ENCODE assay signal across 8 cellular contexts in the genomic region with DNA sequence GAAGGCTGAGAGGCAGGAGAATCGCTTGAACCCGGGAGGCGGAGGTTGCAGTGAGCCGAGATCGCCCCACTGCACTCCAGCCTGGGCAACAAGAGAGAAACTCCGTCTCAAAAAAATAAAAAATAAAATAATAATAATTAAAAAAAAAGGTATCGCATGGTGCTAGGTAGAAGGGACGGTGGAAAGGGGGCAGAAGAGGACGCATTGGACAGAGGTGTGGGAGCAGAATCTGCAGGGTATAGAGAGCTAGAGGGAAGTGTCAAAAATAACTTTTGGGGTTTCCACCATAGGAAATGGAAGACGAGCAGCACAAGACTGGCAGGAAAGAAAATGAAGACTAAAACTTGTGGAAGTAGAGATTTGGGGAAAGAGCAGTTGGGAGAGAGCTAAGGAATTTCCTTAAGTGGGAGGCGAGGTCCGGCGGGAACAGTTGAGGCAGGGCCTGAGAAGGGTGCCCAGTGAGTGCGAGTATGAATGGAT. TPM values are rescaled to one million over a fixed set of nuclear protein-coding genes. Genes with fewer than 3 reads are reported as not detected.
DNase-seq lines count a peak whose midpoint lies in the region; ATAC-seq, FAIRE-seq and TF ChIP-seq lines count a peak whose summit lies in the region.

No MANE protein-coding gene starts in this region.

- peaks cover 3% of the 10 kb centered on the region in 2 donors for H3K36me3 Mint-ChIP-seq in activated T-cell treated with anti-CD3 and anti-CD28 coated beads, Interleukin-2, amount 50 U/mL, for 72 hours (ENCODE audit: insufficient read depth in 2 of 2)

- H3K9me1 ChIP-seq in keratinocyte (ENCODE audit: control insufficient read depth, extremely low read depth, insufficient read depth, low read length), result no peaks in the 10 kb centered on the region

- ATAC-seq in activated T-cell treated with anti-CD3 and anti-CD28 coated beads, Interleukin-2, amount 50 U/mL, for 72 hours (replicated peaks in 1 of 2), result no peak
- ATAC-seq in GM21825 (IDR thresholded peaks at IDR 0.05; ENCODE audit: unreplicated experiment), result no peak

- no peaks in the 10 kb centered on the region for H3K36me3 ChIP-seq in keratinocyte (ENCODE audit: control insufficient read depth in 2 of 2, extremely low read depth in 1 of 2, insufficient read depth in 2 of 2, low read length in 2 of 2)
- H3K36me3 ChIP-seq in testis (ENCODE audit: low read depth, missing control alignments), result no peaks in the 10 kb centered on the region

- peak overlapping the region; percentile 71 for H3K27ac ChIP-seq in adipose tissue (ENCODE audit: low read depth, low read length)
- H3K27ac ChIP-seq in keratinocyte (ENCODE audit: control insufficient read depth, insufficient read depth, low read length), result peak overlapping the region; percentile 87
- H3K27ac ChIP-seq in testis, result peak overlapping the region in 1 of 2 donors; percentile 95

- H3K79me2 ChIP-seq in keratinocyte (ENCODE audit: control insufficient read depth, insufficient read depth, low read length), result peaks cover 43% of the 10 kb centered on the region

- dilution Hi-C loops in keratinocyte (cut with MboI; ENCODE audit: extremely low pct_ligation_motif_present, low sequenced_read_pairs), result no loop called here

- peak overlapping the region; percentile 94 for H3K9ac ChIP-seq in keratinocyte (ENCODE audit: control insufficient read depth, extremely low read depth, insufficient read depth, low read length)

- peak overlapping the region; percentile 83 to 92 for H3K4me3 Mint-ChIP-seq in activated T-cell treated with anti-CD3 and anti-CD28 coated beads, Interleukin-2, amount 50 U/mL, for 72 hours

- no peak for TF ChIP-seq POLR2A in testis (IDR thresholded peaks at IDR 0.05)

- intact Hi-C loops in testis (cut with DNase I; ENCODE audit: low total_unique reads), result no loop called here

- no peak for DNase-seq in activated T-cell treated with anti-CD3 and anti-CD28 coated beads, Interleukin-2, amount 50 U/mL, for 72 hours
- no peak for DNase-seq in activated T-cell treated with anti-CD3 and anti-CD28 coated beads, Interleukin-2, amount 50 U/mL, for 48 hours
- DNase-seq in keratinocyte (ENCODE audit: low read depth, low spot score) (no peak), testis (no peak), KBM-7 (no peak), iPS-NIHi7 (ENCODE audit: extremely low spot score) (no peak)

- peak overlapping the region; percentile 98 for H2AFZ ChIP-seq in keratinocyte (ENCODE audit: control insufficient read depth, low read length)

- H3K4me3 ChIP-seq in keratinocyte (ENCODE audit: control insufficient read depth in 2 of 3, extremely low read depth in 1 of 3, insufficient read depth in 2 of 3, low read depth in 1 of 3, low read length in 3 of 3) (peak overlapping the region; percentile 85 to 91 (median 90)), testis (peak overlapping the region; percentile 82 to 97)

- 2 to 5% (median 3%) methylated on average over 14 of the region's 14 CpGs for WGBS in adipose tissue, 3 donors
- WGBS in testis, 2 donors, result 1 to 2% methylated on average over 14 of the region's 14 CpGs

- H3K27me3 ChIP-seq in keratinocyte (ENCODE audit: control insufficient read depth, extremely low read depth, insufficient read depth, low read length) (no peaks in the 10 kb centered on the region), testis (no peaks in the 10 kb centered on the region)

- peak overlapping the region; percentile 79 for H3K27ac Mint-ChIP-seq in activated T-cell treated with anti-CD3 and anti-CD28 coated beads, Interleukin-2, amount 50 U/mL, for 72 hours

- peaks cover 48% of the 10 kb centered on the region for H3K4me1 Mint-ChIP-seq in activated T-cell treated with anti-CD3 and anti-CD28 coated beads, Interleukin-2, amount 50 U/mL, for 72 hours (ENCODE audit: low read depth)

- no peak for TF ChIP-seq CTCF in keratinocyte (optimal IDR thresholded peaks at IDR 0.05 in 1 of 3, IDR thresholded peaks at IDR 0.05 in 1 of 3, conservative IDR thresholded peaks at IDR 0.05 in 1 of 3; ENCODE audit: extremely low read depth in 1 of 3, insufficient read depth in 2 of 3, low read length in 3 of 3)
- TF ChIP-seq CTCF in testis (IDR thresholded peaks at IDR 0.05), result no peak

- no peaks in the 10 kb centered on the region for H4K20me1 ChIP-seq in keratinocyte (ENCODE audit: control insufficient read depth, extremely low read depth, insufficient read depth, low read length)

- H3K27me3 Mint-ChIP-seq in activated T-cell treated with anti-CD3 and anti-CD28 coated beads, Interleukin-2, amount 50 U/mL, for 72 hours (ENCODE audit: low read depth), result peaks cover 25% of the 10 kb centered on the region

- no peaks in the 10 kb centered on the region for H3K9me3 Mint-ChIP-seq in activated T-cell treated with anti-CD3 and anti-CD28 coated beads, Interleukin-2, amount 50 U/mL, for 72 hours

- in situ Hi-C loops in KBM-7 (cut with MboI; ENCODE audit: low pct_unique_long_range_greater_than_20kb, low sequenced_read_pairs), result no loop called here

- H3K9me3 ChIP-seq in keratinocyte (ENCODE audit: control insufficient read depth, low read depth, low read length), result no peaks in the 10 kb centered on the region
- H3K9me3 ChIP-seq in testis, result no peaks in the 10 kb centered on the region

- FAIRE-seq in keratinocyte (lab: Jason Lieb, UNC), result no peak

- H3K4me2 ChIP-seq in keratinocyte (ENCODE audit: control insufficient read depth, extremely low read depth, insufficient read depth, low read depth, low read length), result peak overlapping the region; percentile 99

- H3K4me1 ChIP-seq in keratinocyte (ENCODE audit: control insufficient read depth, extremely low read depth, insufficient read depth, low read length), result peaks cover 19% of the 10 kb centered on the region
- H3K4me1 ChIP-seq in testis, result peaks cover 15% of the 10 kb centered on the region

RNA-seq across cellular contexts. Expression of a gene that starts 0.6 kb away (rescaled TPM):
- total RNA-seq in activated T-cell treated with anti-CD3 and anti-CD28 coated beads, Interleukin-2, amount 50 U/mL, for 72 hours, result 10 to 100 TPM; 31.2 to 32.4 TPM
- polyA plus RNA-seq in adipose tissue (10 to 100 TPM; 16.0 to 18.1 (median 17.9) TPM), keratinocyte (31.8 to 35.1 TPM (median 34.3 TPM) in 3 replicates), testis (ENCODE audit: insufficient read depth, low read depth, low replicate concordance) (117 TPM)
- polyA plus RNA-seq in keratinocyte (2011; ENCODE audit: low read depth), result 7.8 TPM
- polyA plus RNA-seq in keratinocyte (2011; cell fraction: cytosol; rRNA removed), result 27.2 and 28.7 TPM in 2 replicates
- 31.4 and 33.1 TPM in 2 replicates for polyA plus RNA-seq in keratinocyte (2011; cell fraction: nucleus; rRNA removed)
- 17.6 and 23.9 TPM in 2 replicates for polyA plus RNA-seq in keratinocyte (2012; ENCODE audit: low replicate concordance)
- polyA minus RNA-seq in keratinocyte, result 21.2 to 35.0 TPM (median 34.6 TPM) in 3 replicates
- polyA minus RNA-seq in keratinocyte (2011; cell fraction: cytosol; rRNA and poly(A)+ RNA removed), result 22.6 TPM
- 15.1 and 24.7 TPM in 2 replicates for polyA minus RNA-seq in keratinocyte (2011; cell fraction: nucleus; rRNA and poly(A)+ RNA removed)
- 10 to 100 TPM; 82.6 to 93.6 TPM for total RNA-seq in testis

RNA-seq across cellular contexts. Expression of a gene that starts 11.0 kb away (rescaled TPM):
- total RNA-seq in activated T-cell treated with anti-CD3 and anti-CD28 coated beads, Interleukin-2, amount 50 U/mL, for 72 hours, result not detected
- polyA plus RNA-seq in adipose tissue, result 1 to 10 TPM in 1 of 3 donors, under 1 TPM in 1, not detected in 1; 0.10 to 7.2 TPM
- polyA plus RNA-seq in keratinocyte, result 4.0 to 6.5 TPM (median 4.4 TPM) in 3 replicates
- polyA plus RNA-seq in keratinocyte (2011; ENCODE audit: low read depth), result 1.6 TPM
- 4.1 and 4.3 TPM in 2 replicates for polyA plus RNA-seq in keratinocyte (2011; cell fraction: cytosol; rRNA removed)
- polyA plus RNA-seq in keratinocyte (2011; cell fraction: nucleus; rRNA removed), result 1.6 and 2.3 TPM in 2 replicates
- polyA plus RNA-seq in keratinocyte (2012; ENCODE audit: low replicate concordance), result 3.8 and 4.3 TPM in 2 replicates
- polyA minus RNA-seq in keratinocyte, result 0.49 to 3.9 TPM (median 1.7 TPM) in 3 replicates
- polyA minus RNA-seq in keratinocyte (2011; cell fraction: cytosol; rRNA and poly(A)+ RNA removed), result not detected
- polyA minus RNA-seq in keratinocyte (2011; cell fraction: nucleus; rRNA and poly(A)+ RNA removed), result 0.62 TPM in 1 of 2 replicates, not detected in the other
- not detected for total RNA-seq in testis
- polyA plus RNA-seq in testis (ENCODE audit: insufficient read depth, low read depth, low replicate concordance), result not detected
